Comparison of ENCODE assay signal across 23 cellular contexts in genomic region chr17:19431691-19432090, GRCh38. TPM values are rescaled to one million over a fixed set of nuclear protein-coding genes. Genes with fewer than 3 reads are reported as not detected.
"Had no signal": no experiment of that assay in that cellular context is flagged by ENCODE, and none has a peak within 500 bp of the region (broad histone marks: within the 10 kb centered on the region; RNA-seq: fewer than 3 reads in every experiment).

No MANE protein-coding gene starts in this region.

- H3K4me3 ChIP-seq: SJCRH30 had no signal

- H3K27me3 ChIP-seq: SJCRH30 had no signal

- H3K4me1 ChIP-seq: SJCRH30 had no signal

- H3K36me3 ChIP-seq: SJCRH30 had no signal

- H3K27ac ChIP-seq: RWPE1, SJCRH30 had no signal

- FAIRE-seq: HepG2 had no signal

- DNase-seq: IMR-90, Kasumi-1, KG1, MM.1S, NCI-H1092 treated with DMSO at 0.1 percent for 48 hours, NCI-H1436, NCI-H187, NCI-H2029, NCI-H2081 treated with DMSO at 0.1 percent for 48 hours, NCI-H2171, NCI-H226, NCI-H446, NCI-H510A, NCI-H524 treated with DMSO at 0.1 percent for 48 hours, NCI-H69, NCI-H774, SHP77 treated with DMSO at 0.1 percent for 48 hours, SJCRH30 had no signal

- H3K9me3 ChIP-seq: SJCRH30 had no signal

- ATAC-seq: HepG2, SK-N-SH treated with all-trans-retinoic acid at 6 μM for 48 hours had no signal

RNA-seq across cellular contexts. Expression of gene RNF112, which starts 20.7 kb away (rescaled TPM):
- total RNA-seq: HepG2, HT1080 had no signal

RNA-seq across cellular contexts. Expression of gene MFAP4, which starts 44.7 kb away (rescaled TPM):
- total RNA-seq: HepG2, HT1080, M059J had no signal
